Comparison of ENCODE assay signal across 17 cellular contexts in the genomic region with DNA sequence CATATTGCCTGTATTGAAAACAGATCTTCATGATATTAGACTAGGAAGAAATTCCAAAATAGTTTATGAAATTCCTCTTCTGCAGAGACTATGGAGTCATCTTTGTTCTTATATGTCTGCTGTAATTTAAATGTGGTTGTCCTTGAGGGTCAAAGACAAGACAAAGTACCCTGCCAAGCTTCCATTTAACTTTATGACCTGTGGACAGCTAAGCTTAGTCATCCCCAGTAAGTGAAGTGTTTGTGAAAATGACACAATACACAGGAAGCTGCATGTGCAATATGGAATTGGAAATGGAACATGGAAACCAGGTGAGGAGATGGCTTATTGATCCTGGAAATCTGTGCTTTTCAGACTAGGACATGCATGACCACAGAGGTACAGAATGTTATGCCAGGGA.
"Had no signal": no experiment of that assay in that cellular context is flagged by ENCODE, and none has a peak within 500 bp of the region (broad histone marks: within the 10 kb centered on the region; RNA-seq: fewer than 3 reads in every experiment).

No MANE protein-coding gene starts in this region.

- H3K27me3 ChIP-seq: brain microvascular endothelial cell, neutrophil had no signal

- H3K4me3 ChIP-seq: left ventricle myocardium inferior had no signal

- ATAC-seq: naive thymus-derived CD8-positive, alpha-beta T cell; stimulated activated memory B cell treated with anti-CD40 and anti-IgM and Interleukin-4, amounts not matched to agents 10 μg/mL and 1 μg/mL and 100 μg/mL, for 72 hours; WTC11 had no signal

- H3K9ac ChIP-seq: parathyroid adenoma had no signal

- H2AFZ ChIP-seq: parathyroid adenoma had no signal

- H3K79me2 ChIP-seq: parathyroid adenoma had no signal

- H3K36me3 ChIP-seq: brain microvascular endothelial cell, left ventricle myocardium inferior, neutrophil had no signal

- H3K27ac ChIP-seq: brain microvascular endothelial cell, epithelial cell of prostate, left ventricle myocardium inferior, neutrophil, parathyroid adenoma had no signal

- H3K9me3 ChIP-seq: left ventricle myocardium inferior, neutrophil had no signal

- H3K4me1 ChIP-seq: parathyroid adenoma had no signal

- FAIRE-seq: keratinocyte, TTC549 had no signal

- DNase-seq: activated CD4-positive, alpha-beta T cell treated with anti-CD3 and anti-CD28 coated beads for 48 hours; activated naive CD4-positive, alpha-beta T cell treated with Interleukin-2 at 50 U/mL for 16 hours; anterior cingulate cortex; brain microvascular endothelial cell; hippocampal formation; mesenchymal stem cell; naive thymus-derived CD8-positive, alpha-beta T cell; retina; stimulated activated CD4-positive, alpha-beta T cell treated with anti-CD3 and anti-CD28 coated beads, Interleukin-2, amount 100 ng/mL, for 48 hours had no signal
